18 cellular contexts compared by ENCODE assay signal in the genomic region with DNA sequence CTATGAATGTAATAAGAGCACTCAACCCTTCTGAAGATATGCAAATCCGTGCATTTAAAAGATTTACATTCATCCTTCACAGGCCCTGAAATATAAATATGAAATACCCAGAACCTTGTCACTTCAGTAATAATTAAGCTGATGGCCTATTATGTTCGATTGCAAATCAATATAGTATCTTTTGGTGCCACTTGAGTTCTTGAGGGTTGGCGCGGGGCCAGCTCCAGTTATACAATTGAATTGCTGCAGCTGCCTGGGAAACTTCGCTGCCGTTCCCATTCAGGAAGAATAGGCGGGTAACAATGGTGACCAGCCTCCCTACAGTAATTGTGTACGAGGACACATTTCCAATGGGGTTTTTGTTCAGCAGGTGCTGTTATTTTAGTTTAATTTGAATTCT.
DNase-seq lines count a peak whose midpoint lies in the region; ATAC-seq lines count a peak whose summit lies in the region.
"Had no signal": no experiment of that assay in that cellular context is flagged by ENCODE, and none has a peak within 500 bp of the region (broad histone marks: within the 10 kb centered on the region; RNA-seq: fewer than 3 reads in every experiment).

No MANE protein-coding gene starts in this region.

- DNase-seq in NCI-H146 (lab: John Stamatoyannopoulos, UW) (peak; percentile 40), NCI-H146 treated with DMSO at 0.1 percent for 48 hours (lab: John Stamatoyannopoulos, UW; ENCODE audit: unreplicated experiment) (no peak), NCI-H187 (lab: John Stamatoyannopoulos, UW) (peak; percentile 77 to 90), NCI-H510A treated with DMSO at 0.1 percent for 48 hours (lab: John Stamatoyannopoulos, UW) (peak; percentile 82), islet precursor cell (peak; percentile 14)
- DNase-seq: 8988T; activated CD4-positive, alpha-beta T cell treated with anti-CD3 and anti-CD28 coated beads for 1 hour; cerebellar nuclear complex; effector CD4-positive, alpha-beta T cell; left cardiac atrium; naive thymus-derived CD4-positive, alpha-beta T cell; pancreas; right lobe of liver; substantia nigra had no signal

- ATAC-seq in HG02678 (IDR thresholded peaks at IDR 0.05; ENCODE audit: unreplicated experiment) (no peak), HG02763 (IDR thresholded peaks at IDR 0.05; ENCODE audit: unreplicated experiment) (no peak), HG03025 (IDR thresholded peaks at IDR 0.05; ENCODE audit: low FRiP score, unreplicated experiment) (no peak)
- ATAC-seq: HepG2; left cardiac atrium; naive thymus-derived CD4-positive, alpha-beta T cell; pancreas; right lobe of liver had no signal
